Comparison of ENCODE assay signal across 8 cellular contexts in genomic region chr5:134738133-134738962, GRCh38. TPM values are rescaled to one million over a fixed set of nuclear protein-coding genes. Genes with fewer than 3 reads are reported as not detected.
A peak's percentile ranks its signal among the peaks of the same experiment; 100 is the strongest.
DNase-seq lines count a peak whose midpoint lies in the region; ATAC-seq, FAIRE-seq and TF ChIP-seq lines count a peak whose summit lies in the region.

CAMLG (plus strand) TSS chr5:134738548; CDS start chr5:134738621, 73 bp downstream.

- no peak for FAIRE-seq in pancreas (lab: Jason Lieb, UNC)

- peak within 1 kb of the TSS; percentile 66 for H3K4me2 ChIP-seq in SU-DHL-6 (ENCODE audit: low read depth, low read length, poor library complexity, severe bottlenecking)

- ATAC-seq in HG02678 (IDR thresholded peaks at IDR 0.05; ENCODE audit: unreplicated experiment) (peak; percentile 96), Right ventricle myocardium inferior (peak; percentile 100), pancreas (peak; percentile 96 to 99 (median 98))

- H4K20me1 ChIP-seq in SU-DHL-6 (ENCODE audit: low read depth, low read length): 0 out of 2 replicates have a peak, but pooled peaks cover 7% of the 10 kb centered on the region

- H3K27ac ChIP-seq in SU-DHL-6 (ENCODE audit: low read depth, low read length): peak within 1 kb of the TSS; percentile 39
- peak within 1 kb of the TSS; percentile 76 to 93 (median 90) for H3K27ac ChIP-seq in pancreas
- peak within 1 kb of the TSS; percentile 90 to 94 for H3K27ac ChIP-seq in tibial artery

- H3F3A ChIP-seq in SU-DHL-6 (ENCODE audit: insufficient read depth): peaks cover 14% of the 10 kb centered on the region

- no peaks in the 10 kb centered on the region for H3K9me2 ChIP-seq in SU-DHL-6 (replicated peaks; ENCODE audit: insufficient read depth, low read length)

- H3K9me3 ChIP-seq in SU-DHL-6 (ENCODE audit: insufficient read depth, low read length) (no peaks in the 10 kb centered on the region), pancreas (no peaks in the 10 kb centered on the region), tibial artery (no peaks in the 10 kb centered on the region)

- DNase-seq in NCI-H128 (lab: John Stamatoyannopoulos, UW; ENCODE audit: unreplicated experiment): peak; percentile 90
- peak; percentile 95 for DNase-seq in activated naive CD8-positive, alpha-beta T cell treated with anti-CD3 and anti-CD28 coated beads, Interleukin-2, amount 50 U/mL, for 16 hours (ENCODE audit: low read depth, low spot score)
- peak; percentile 100 for DNase-seq in Right ventricle myocardium inferior (ENCODE audit: missing footprints)
- peak; percentile 96 to 98 (median 98) for DNase-seq in pancreas
- peak; percentile 98 to 99 for DNase-seq in tibial artery

- peak within 1 kb of the TSS; percentile 98 for H2AFZ ChIP-seq in SU-DHL-6 (ENCODE audit: low read depth, low read length, severe bottlenecking)

- 0 to 1% methylated on average over 63 to 66 of the region's 66 CpGs for WGBS in pancreas, 2 donors

- intact Hi-C loops in Right ventricle myocardium inferior (cut with DNase I): loop anchor here (1.0 to 2.0 kb wide), 2 partner anchors 20 to 166 kb away; partner anchors contain the start of gene DDX46
- intact Hi-C loops in pancreas (cut with DNase I): no loop called here
- intact Hi-C loops in tibial artery (cut with DNase I; ENCODE audit: low total_unique reads): loop anchor here (2.0 to 10.0 kb wide), 2 partner anchors 20 to 166 kb away; partner anchors contain the start of genes DDX46 and PCBD2

- H3K27me3 ChIP-seq in SU-DHL-6 (ENCODE audit: low read length) (no peaks in the 10 kb centered on the region), pancreas (no peaks in the 10 kb centered on the region), tibial artery (no peaks in the 10 kb centered on the region)

- peaks cover 0 to 6% (median 0%) of the 10 kb centered on the region in 3 donors for H3K4me1 ChIP-seq in pancreas
- H3K4me1 ChIP-seq in tibial artery: peaks cover 0 to 25% (median 18%) of the 10 kb centered on the region in 4 donors

- 0 out of 2 replicates have a peak, but pooled peaks cover 6% of the 10 kb centered on the region for H3K36me3 ChIP-seq in SU-DHL-6 (ENCODE audit: low read length)
- H3K36me3 ChIP-seq in pancreas: no peaks in the 10 kb centered on the region
- H3K36me3 ChIP-seq in tibial artery: no peaks in the 10 kb centered on the region

- TF ChIP-seq CTCF in GM12872 (IDR thresholded peaks at IDR 0.05; ENCODE audit: insufficient read depth, low read depth, low read length) (peak; percentile 79), SU-DHL-6 (IDR thresholded peaks at IDR 0.05; ENCODE audit: insufficient read depth, low read length, poor library complexity, severe bottlenecking) (peak; percentile 86), pancreas (IDR thresholded peaks at IDR 0.05) (peak in 2 of 4 donors; percentile 30 to 31), tibial artery (IDR thresholded peaks at IDR 0.05) (peak; percentile 39 to 49)

- H3K79me2 ChIP-seq in SU-DHL-6 (ENCODE audit: insufficient read depth, low read length): peaks cover 48% of the 10 kb centered on the region

- peak within 1 kb of the TSS; percentile 73 for H3K9ac ChIP-seq in SU-DHL-6 (ENCODE audit: low read length)

- H3K4me3 ChIP-seq in SU-DHL-6 (ENCODE audit: insufficient read depth, low read length, poor library complexity, severe bottlenecking): peak within 1 kb of the TSS; percentile 73
- H3K4me3 ChIP-seq in pancreas: peak within 1 kb of the TSS; percentile 52 to 90 (median 61)
- peak within 1 kb of the TSS; percentile 58 to 69 for H3K4me3 ChIP-seq in tibial artery

RNA-seq across cellular contexts. Expression of gene CAMLG, which starts in this region (rescaled TPM):
- 14.5 TPM for total RNA-seq in Right ventricle myocardium inferior
- total RNA-seq in pancreas: 10 to 100 TPM; 10.1 to 17.6 (median 14.0) TPM
- 10 to 100 TPM; 24.1 to 28.3 TPM for polyA plus RNA-seq in pancreas

Comparison
In these comparisons a context has a peak if more than half of its experiments do, and no peak if none do; other contexts are left out.
1. Peak in every context shown above with its lines: DNase-seq, ATAC-seq, H3K4me3 ChIP-seq and H3K27ac ChIP-seq.
2. H3K27ac ChIP-seq: peak in every context shown above with its lines; median percentile 92 in tibial artery; 90 in pancreas; 39 in SU-DHL-6.
3. intact Hi-C loops: an anchor here in Right ventricle myocardium inferior (1.0 to 2.0 kb wide) and tibial artery (2.0 to 10.0 kb wide); none called in pancreas.